1 cellular context compared by ENCODE assay signal in the genomic region with DNA sequence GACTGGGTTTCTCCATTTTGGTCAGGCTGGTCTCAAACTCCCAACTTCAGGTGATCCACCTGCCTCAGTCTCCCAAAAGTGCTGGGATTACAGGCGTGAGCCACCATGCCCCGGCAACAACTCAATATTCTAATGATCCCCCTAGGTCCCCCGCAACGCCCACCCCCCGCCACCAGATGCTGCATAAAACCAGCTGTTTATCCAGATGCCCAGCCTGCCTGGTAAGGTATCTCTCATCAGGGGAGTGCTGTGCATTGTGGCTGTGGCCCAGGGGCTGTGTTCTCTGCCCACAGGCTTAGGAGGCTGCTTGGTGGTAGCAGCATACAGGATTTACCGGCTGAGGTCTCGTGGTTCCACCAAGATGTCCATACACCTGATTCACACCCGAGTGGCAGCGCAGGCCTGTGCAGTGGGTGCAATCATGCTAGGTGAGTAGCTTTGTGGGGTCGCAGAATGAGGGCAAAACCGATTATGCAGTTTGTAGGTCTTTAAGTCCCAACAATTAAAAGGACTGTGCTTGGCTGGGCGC.
TF ChIP-seq lines count a peak whose summit lies in the region.

No MANE protein-coding gene starts in this region.

TF ChIP-seq in HepG2, 621 proteins besides CTCF, POLR2A, EP300 and RAD21:
- TF ChIP-seq SNAI1 (CRISPR knock-in tag; IDR thresholded peaks at IDR 0.05; ENCODE audit: borderline replicate concordance) (no peak), ZNF136 (CRISPR knock-in tag; IDR thresholded peaks at IDR 0.05; ENCODE audit: low read depth) (no peak), ZNF550 (CRISPR knock-in tag; IDR thresholded peaks at IDR 0.05; ENCODE audit: borderline replicate concordance) (no peak), ETV5 (CRISPR knock-in tag; IDR thresholded peaks at IDR 0.05; ENCODE audit: borderline replicate concordance) (no peak), AGO2 (optimal IDR thresholded peaks at IDR 0.05; ENCODE audit: low read depth, low read length) (peak; percentile 50), RBM22 (optimal IDR thresholded peaks at IDR 0.05; ENCODE audit: low read length) (peak; percentile 72)
- TF ChIP-seq, protein P1, sequence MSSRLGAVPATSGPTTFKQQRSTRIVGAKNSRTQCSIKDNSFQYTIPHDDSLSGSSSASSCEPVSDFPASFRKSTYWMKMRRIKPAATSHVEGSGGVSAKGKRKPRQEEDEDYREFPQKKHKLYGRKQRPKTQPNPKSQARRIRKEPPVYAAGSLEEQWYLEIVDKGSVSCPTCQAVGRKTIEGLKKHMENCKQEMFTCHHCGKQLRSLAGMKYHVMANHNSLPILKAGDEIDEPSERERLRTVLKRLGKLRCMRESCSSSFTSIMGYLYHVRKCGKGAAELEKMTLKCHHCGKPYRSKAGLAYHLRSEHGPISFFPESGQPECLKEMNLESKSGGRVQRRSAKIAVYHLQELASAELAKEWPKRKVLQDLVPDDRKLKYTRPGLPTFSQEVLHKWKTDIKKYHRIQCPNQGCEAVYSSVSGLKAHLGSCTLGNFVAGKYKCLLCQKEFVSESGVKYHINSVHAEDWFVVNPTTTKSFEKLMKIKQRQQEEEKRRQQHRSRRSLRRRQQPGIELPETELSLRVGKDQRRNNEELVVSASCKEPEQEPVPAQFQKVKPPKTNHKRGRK (CRISPR knock-in tag; IDR thresholded peaks at IDR 0.05), result no peak
